In genomic region chr1:179984942-179985341, GRCh38 we compare ENCODE assay signal across 18 cellular contexts. TPM values are rescaled to one million over a fixed set of nuclear protein-coding genes. Genes with fewer than 3 reads are reported as not detected.
A peak's percentile ranks its signal among the peaks of the same experiment; 100 is the strongest.
DNase-seq lines count a peak whose midpoint lies in the region; ATAC-seq lines count a peak whose summit lies in the region.
"Had no signal": no experiment of that assay in that cellular context is flagged by ENCODE, and none has a peak within 500 bp of the region (broad histone marks: within the 10 kb centered on the region; RNA-seq: fewer than 3 reads in every experiment).

No MANE protein-coding gene starts in this region.

- H3K27ac Mint-ChIP-seq in activated naive CD8-positive, alpha-beta T cell: peak overlapping the region; percentile 67
- no peak overlapping the region for H3K27ac Mint-ChIP-seq in activated naive CD8-positive, alpha-beta T cell treated with anti-CD3 and anti-CD28 coated beads for 36 hours
- no peak overlapping the region for H3K27ac Mint-ChIP-seq in activated T-helper 17 cell treated with anti-CD3 and anti-CD28 coated beads, Interleukin-2, amount 50 U/mL, for 72 hours
- no peak overlapping the region for H3K27ac Mint-ChIP-seq in stimulated activated effector memory CD8-positive, alpha-beta T cell treated with anti-CD3 and anti-CD28 coated beads, Interleukin-12 subunit alpha, Interleukin-12 subunit beta, amount 100 ng/mL, for 72 hours

- H3K4me3 Mint-ChIP-seq in activated naive CD8-positive, alpha-beta T cell: no peak overlapping the region
- H3K4me3 Mint-ChIP-seq in activated naive CD8-positive, alpha-beta T cell treated with anti-CD3 and anti-CD28 coated beads for 36 hours: no peak overlapping the region
- H3K4me3 Mint-ChIP-seq in activated T-helper 17 cell treated with anti-CD3 and anti-CD28 coated beads, Interleukin-2, amount 50 U/mL, for 72 hours: no peak overlapping the region
- H3K4me3 Mint-ChIP-seq in stimulated activated effector memory CD8-positive, alpha-beta T cell treated with anti-CD3 and anti-CD28 coated beads, Interleukin-12 subunit alpha, Interleukin-12 subunit beta, amount 100 ng/mL, for 72 hours: no peak overlapping the region
- H3K4me3 Mint-ChIP-seq: CD8-positive, alpha-beta memory T cell; H9 had no signal

- H3K27me3 Mint-ChIP-seq in activated naive CD8-positive, alpha-beta T cell: no peaks in the 10 kb centered on the region
- H3K27me3 Mint-ChIP-seq in activated naive CD8-positive, alpha-beta T cell treated with anti-CD3 and anti-CD28 coated beads for 36 hours: no peaks in the 10 kb centered on the region
- no peaks in the 10 kb centered on the region for H3K27me3 Mint-ChIP-seq in activated T-helper 17 cell treated with anti-CD3 and anti-CD28 coated beads, Interleukin-2, amount 50 U/mL, for 72 hours
- H3K27me3 Mint-ChIP-seq: CD8-positive, alpha-beta memory T cell had no signal

- H3K36me3 Mint-ChIP-seq in activated naive CD8-positive, alpha-beta T cell: peaks cover 4% of the 10 kb centered on the region
- H3K36me3 Mint-ChIP-seq in activated naive CD8-positive, alpha-beta T cell treated with anti-CD3 and anti-CD28 coated beads for 36 hours: peaks cover 12% of the 10 kb centered on the region
- H3K36me3 Mint-ChIP-seq in activated T-helper 17 cell treated with anti-CD3 and anti-CD28 coated beads, Interleukin-2, amount 50 U/mL, for 72 hours (ENCODE audit: low read depth): peaks cover 26% of the 10 kb centered on the region
- peaks cover 23% of the 10 kb centered on the region for H3K36me3 Mint-ChIP-seq in stimulated activated effector memory CD8-positive, alpha-beta T cell treated with anti-CD3 and anti-CD28 coated beads, Interleukin-12 subunit alpha, Interleukin-12 subunit beta, amount 100 ng/mL, for 72 hours

- in situ Hi-C loops in KBM-7 (cut with MboI; ENCODE audit: low pct_unique_long_range_greater_than_20kb, low sequenced_read_pairs): no loop called here

- DNase-seq in activated naive CD8-positive, alpha-beta T cell treated with anti-CD3 and anti-CD28 coated beads for 36 hours: no peak
- DNase-seq in stimulated activated effector memory CD8-positive, alpha-beta T cell treated with anti-CD3 and anti-CD28 coated beads, Interleukin-12 subunit alpha, Interleukin-12 subunit beta, amount 100 ng/mL, for 72 hours (ENCODE audit: low spot score in 2 of 2): no peak
- DNase-seq in COLO668 (lab: John Stamatoyannopoulos, UW; ENCODE audit: unreplicated experiment) (no peak), KBM-7 (no peak)
- DNase-seq: ACHN; C1 segment of cervical spinal cord; CD8-positive, alpha-beta memory T cell; H9; NCI-H1105; NCI-H1694; NCI-H524; PC-3; RPMI8226; SHP77 treated with DMSO at 0.1 percent for 48 hours; SK-N-SH had no signal

- H3K4me1 Mint-ChIP-seq in activated naive CD8-positive, alpha-beta T cell (ENCODE audit: low read depth): peaks cover 29% of the 10 kb centered on the region
- peaks cover 19% of the 10 kb centered on the region for H3K4me1 Mint-ChIP-seq in activated naive CD8-positive, alpha-beta T cell treated with anti-CD3 and anti-CD28 coated beads for 36 hours
- H3K4me1 Mint-ChIP-seq in activated T-helper 17 cell treated with anti-CD3 and anti-CD28 coated beads, Interleukin-2, amount 50 U/mL, for 72 hours: peaks cover 11% of the 10 kb centered on the region
- H3K4me1 Mint-ChIP-seq in stimulated activated effector memory CD8-positive, alpha-beta T cell treated with anti-CD3 and anti-CD28 coated beads, Interleukin-12 subunit alpha, Interleukin-12 subunit beta, amount 100 ng/mL, for 72 hours: peaks cover 26% of the 10 kb centered on the region

- H3K9me3 Mint-ChIP-seq in activated naive CD8-positive, alpha-beta T cell (ENCODE audit: low read depth): no peaks in the 10 kb centered on the region
- peaks cover 2% of the 10 kb centered on the region for H3K9me3 Mint-ChIP-seq in activated naive CD8-positive, alpha-beta T cell treated with anti-CD3 and anti-CD28 coated beads for 36 hours
- H3K9me3 Mint-ChIP-seq in activated T-helper 17 cell treated with anti-CD3 and anti-CD28 coated beads, Interleukin-2, amount 50 U/mL, for 72 hours: no peaks in the 10 kb centered on the region
- H3K9me3 Mint-ChIP-seq in stimulated activated effector memory CD8-positive, alpha-beta T cell treated with anti-CD3 and anti-CD28 coated beads, Interleukin-12 subunit alpha, Interleukin-12 subunit beta, amount 100 ng/mL, for 72 hours: no peaks in the 10 kb centered on the region
- H3K9me3 Mint-ChIP-seq: CD8-positive, alpha-beta memory T cell; H9 had no signal

- peak; percentile 40 for ATAC-seq in HG02610 (IDR thresholded peaks at IDR 0.05; ENCODE audit: unreplicated experiment)
- ATAC-seq in activated T-helper 17 cell treated with anti-CD3 and anti-CD28 coated beads, Interleukin-2, amount 50 U/mL, for 72 hours (replicated peaks): peak; percentile 44
- ATAC-seq in stimulated activated effector memory CD8-positive, alpha-beta T cell treated with anti-CD3 and anti-CD28 coated beads, Interleukin-12 subunit alpha, Interleukin-12 subunit beta, amount 100 ng/mL, for 72 hours: peak; percentile 46
- ATAC-seq: PC-3 had no signal

RNA-seq across cellular contexts. Expression of gene CEP350, which starts 30.3 kb away (rescaled TPM):
- 10 to 100 TPM; 34.4 to 37.6 TPM for total RNA-seq in activated naive CD8-positive, alpha-beta T cell treated with anti-CD3 and anti-CD28 coated beads for 36 hours
- total RNA-seq in activated T-helper 17 cell treated with anti-CD3 and anti-CD28 coated beads, Interleukin-2, amount 50 U/mL, for 72 hours: 10 to 100 TPM; 52.6 to 61.6 TPM
